ENCODE assay signal across 9 cellular contexts in the genomic region with DNA sequence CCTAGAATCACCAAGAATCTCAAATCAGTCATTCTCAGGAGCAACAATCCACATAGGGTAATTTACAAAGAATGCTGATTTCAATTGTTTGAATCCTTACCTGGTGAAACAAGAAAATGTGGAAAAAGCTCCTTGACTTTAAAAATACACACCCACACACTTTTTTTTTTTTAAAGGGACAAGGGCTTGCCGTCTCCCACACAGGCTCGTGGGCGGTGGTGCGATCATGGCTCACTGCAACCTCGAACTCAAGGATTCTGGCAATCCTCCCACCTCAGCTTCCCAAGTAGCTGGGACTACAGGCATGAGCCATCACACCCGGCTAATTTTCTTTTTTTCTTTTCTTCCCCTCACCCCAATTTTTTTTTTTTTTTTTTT. TPM values are rescaled to one million over a fixed set of nuclear protein-coding genes. Genes with fewer than 3 reads are reported as not detected.
A peak's percentile ranks its signal among the peaks of the same experiment; 100 is the strongest.
DNase-seq lines count a peak whose midpoint lies in the region; ATAC-seq and TF ChIP-seq lines count a peak whose summit lies in the region.
"Had no signal": no experiment of that assay in that cellular context is flagged by ENCODE, and none has a peak within 500 bp of the region (broad histone marks: within the 10 kb centered on the region; RNA-seq: fewer than 3 reads in every experiment).

No MANE protein-coding gene starts in this region.

- H3K23ac ChIP-seq in H9 (ENCODE audit: insufficient read length, low read depth, low read length) = no peak overlapping the region

- H4K8ac ChIP-seq in H9 (replicated peaks; ENCODE audit: insufficient read length, low read depth, low read length) = no peak overlapping the region

- DNase-seq in H9 = no peak
- peak; percentile 33 for DNase-seq in astrocyte of the hippocampus (ENCODE audit: low read depth, low spot score)
- DNase-seq in iris pigment epithelial cell (ENCODE audit: low read depth) = peak; percentile 16
- no peak for DNase-seq in activated naive CD4-positive, alpha-beta T cell treated with anti-CD3 and anti-CD28 coated beads, Interleukin-2, amount 50 U/mL, for 72 hours (ENCODE audit: low spot score in 2 of 2)
- DNase-seq in amygdala (lab: John Stamatoyannopoulos, UW) = no peak
- DNase-seq in hippocampal formation (lab: John Stamatoyannopoulos, UW) = no peak

- H3K27me3 Mint-ChIP-seq in H9 (ENCODE audit: low read depth) = no peaks in the 10 kb centered on the region

- no peaks in the 10 kb centered on the region for H3K36me3 ChIP-seq in skeletal muscle satellite cell (ENCODE audit: insufficient read depth, low read length)
- H3K36me3 ChIP-seq: ovary had no signal

- H3K79me2 ChIP-seq in H9 (ENCODE audit: insufficient read depth, low read length) = no peaks in the 10 kb centered on the region

- no peak overlapping the region for H2BK120ac ChIP-seq in H9 (ENCODE audit: low read depth, low read length, poor library complexity, severe bottlenecking)

- ATAC-seq in activated naive CD4-positive, alpha-beta T cell treated with anti-CD3 and anti-CD28 coated beads, Interleukin-2, amount 50 U/mL, for 72 hours = no peak
- no peak for ATAC-seq in HG03159 (IDR thresholded peaks at IDR 0.05; ENCODE audit: unreplicated experiment)

- H3K4me3 Mint-ChIP-seq in H9 = no peak overlapping the region

- peaks cover 15 to 28% of the 10 kb centered on the region in 2 experiments for H3K4me1 Mint-ChIP-seq in H9

- no peaks in the 10 kb centered on the region for H3K23me2 ChIP-seq in H9 (ENCODE audit: insufficient read length, low read depth, low read length, poor library complexity, severe bottlenecking)

- no peaks in the 10 kb centered on the region for H3K36me3 Mint-ChIP-seq in H9 (ENCODE audit: insufficient read depth in 1 of 3, low read depth in 3 of 3)
- H3K36me3 Mint-ChIP-seq in activated naive CD4-positive, alpha-beta T cell treated with anti-CD3 and anti-CD28 coated beads, Interleukin-2, amount 50 U/mL, for 72 hours = no peaks in the 10 kb centered on the region

- H2AFZ ChIP-seq in H9 (ENCODE audit: low read length) = no peak overlapping the region

- H2BK15ac ChIP-seq in H9 (ENCODE audit: low read depth, low read length) = no peak overlapping the region

- H2BK12ac ChIP-seq in H9 (ENCODE audit: insufficient read length, low read depth, low read length) = no peak overlapping the region

- H3K4me1 ChIP-seq in H9 (ENCODE audit: insufficient read depth, low read length) (peaks cover 3% of the 10 kb centered on the region; the same call in 1 of the 2 replicates), skeletal muscle satellite cell (ENCODE audit: control insufficient read depth, insufficient read depth, low read length) (peaks cover 23% of the 10 kb centered on the region)

- no peak overlapping the region for H3K27ac ChIP-seq in H9 (ENCODE audit: insufficient read length, low read depth, low read length)
- H3K27ac ChIP-seq: ovary had no signal

- H4K5ac ChIP-seq in H9 (ENCODE audit: insufficient read length, low read depth, low read length) = peak overlapping the region; percentile 57

- no CpG with 5 or more reads among the region's 6 CpGs for WGBS in H9 (ENCODE audit: extremely low coverage, insufficient read length, low lambda C conversion rate)

- H3K9me3 ChIP-seq in H9 (ENCODE audit: control insufficient read depth, low read depth, low read length) (no peaks in the 10 kb centered on the region), skeletal muscle satellite cell (replicated peaks; ENCODE audit: low read length) (no peaks in the 10 kb centered on the region)
- H3K9me3 ChIP-seq: ovary had no signal

- H2BK20ac ChIP-seq in H9 (ENCODE audit: low read depth, low read length, poor library complexity, severe bottlenecking) = no peak overlapping the region

- H4K20me1 ChIP-seq in H9 (ENCODE audit: control insufficient read depth, insufficient read depth, insufficient read length) = no peaks in the 10 kb centered on the region

- no peak overlapping the region for H3K56ac ChIP-seq in H9 (ENCODE audit: insufficient read length, low read depth, low read length)

- no peak overlapping the region for H2BK5ac ChIP-seq in H9 (ENCODE audit: insufficient read length, low read length)

- no peak overlapping the region for H4K91ac ChIP-seq in H9 (ENCODE audit: insufficient read length, low read depth, low read length)

- TF ChIP-seq CTCF in H9 (conservative IDR thresholded peaks at IDR 0.05) = no peak

- H3K4me2 ChIP-seq in H9 (ENCODE audit: insufficient read depth, insufficient read length, low read length) (no peak overlapping the region), skeletal muscle satellite cell (ENCODE audit: low read length) (peak overlapping the region; percentile 30)

- no peak overlapping the region for H3K14ac ChIP-seq in H9 (ENCODE audit: insufficient read depth, low read length)

- H3T11ph ChIP-seq in H9 (ENCODE audit: low read length) = no peak overlapping the region

- H3K4me3 ChIP-seq in skeletal muscle satellite cell (ENCODE audit: low read length) = no peak overlapping the region
- H3K4me3 ChIP-seq: ovary had no signal

- no peak overlapping the region for H3K9ac ChIP-seq in H9 (ENCODE audit: extremely low read depth, insufficient read length, low read length)
- H3K9ac ChIP-seq in skeletal muscle satellite cell (ENCODE audit: low read depth, low read length) = peak overlapping the region; percentile 10

- no peak overlapping the region for H3K4ac ChIP-seq in H9 (ENCODE audit: low read depth, low read length)

- H3K79me1 ChIP-seq in H9 (ENCODE audit: insufficient read depth, low read depth, low read length, poor library complexity, severe bottlenecking) = no peaks in the 10 kb centered on the region

- no peak overlapping the region for H3K18ac ChIP-seq in H9 (ENCODE audit: insufficient read length, low read depth, low read length)

- H3K27me3 ChIP-seq in H9 (ENCODE audit: insufficient read depth, low read length) (no peaks in the 10 kb centered on the region), skeletal muscle satellite cell (ENCODE audit: control insufficient read depth, insufficient read depth, low read length) (no peaks in the 10 kb centered on the region)
- H3K27me3 ChIP-seq: ovary had no signal

- H2AK5ac ChIP-seq in H9 (ENCODE audit: insufficient read length, low read length) = no peak overlapping the region

- peak overlapping the region in 1 of 3 experiments; percentile 82; a peak in 3 of 7 replicates for H3K27ac Mint-ChIP-seq in H9
- H3K27ac Mint-ChIP-seq in activated naive CD4-positive, alpha-beta T cell treated with anti-CD3 and anti-CD28 coated beads, Interleukin-2, amount 50 U/mL, for 72 hours = no peak overlapping the region

- H3K9me3 Mint-ChIP-seq in H9 = no peaks in the 10 kb centered on the region
- no peaks in the 10 kb centered on the region for H3K9me3 Mint-ChIP-seq in activated naive CD4-positive, alpha-beta T cell treated with anti-CD3 and anti-CD28 coated beads, Interleukin-2, amount 50 U/mL, for 72 hours

RNA-seq across cellular contexts. Expression of a gene that starts 30.7 kb away (rescaled TPM):
- total RNA-seq in H9 (2021) = 27.4 and 31.7 TPM in 2 replicates
- total RNA-seq in skeletal muscle satellite cell (2012; rRNA removed) = 0.87 and 1.0 TPM in 2 replicates
- total RNA-seq in activated naive CD4-positive, alpha-beta T cell treated with anti-CD3 and anti-CD28 coated beads, Interleukin-2, amount 50 U/mL, for 72 hours = 1 to 10 TPM; 5.6 to 6.9 TPM

RNA-seq across cellular contexts. Expression of a gene that starts 32.8 kb away (rescaled TPM):
- total RNA-seq in H9 (2021) = 16.9 and 21.4 TPM in 2 replicates
- total RNA-seq in skeletal muscle satellite cell (2012; rRNA removed) = 4.8 and 5.3 TPM in 2 replicates
- 10 to 100 TPM; 12.6 to 19.3 TPM for total RNA-seq in activated naive CD4-positive, alpha-beta T cell treated with anti-CD3 and anti-CD28 coated beads, Interleukin-2, amount 50 U/mL, for 72 hours

Comparison
In these comparisons a context has a peak if more than half of its experiments do, and no peak if none do; other contexts are left out.
1. DNase-seq: peak in astrocyte of the hippocampus (single experiment) and iris pigment epithelial cell (single experiment); none in H9 (single experiment), activated naive CD4-positive, alpha-beta T cell treated with anti-CD3 and anti-CD28 coated beads, Interleukin-2, amount 50 U/mL, for 72 hours (0 of 2), amygdala (0 of 56) and hippocampal formation (0 of 2).